Comparison of ENCODE assay signal across 8 cellular contexts in the genomic region with DNA sequence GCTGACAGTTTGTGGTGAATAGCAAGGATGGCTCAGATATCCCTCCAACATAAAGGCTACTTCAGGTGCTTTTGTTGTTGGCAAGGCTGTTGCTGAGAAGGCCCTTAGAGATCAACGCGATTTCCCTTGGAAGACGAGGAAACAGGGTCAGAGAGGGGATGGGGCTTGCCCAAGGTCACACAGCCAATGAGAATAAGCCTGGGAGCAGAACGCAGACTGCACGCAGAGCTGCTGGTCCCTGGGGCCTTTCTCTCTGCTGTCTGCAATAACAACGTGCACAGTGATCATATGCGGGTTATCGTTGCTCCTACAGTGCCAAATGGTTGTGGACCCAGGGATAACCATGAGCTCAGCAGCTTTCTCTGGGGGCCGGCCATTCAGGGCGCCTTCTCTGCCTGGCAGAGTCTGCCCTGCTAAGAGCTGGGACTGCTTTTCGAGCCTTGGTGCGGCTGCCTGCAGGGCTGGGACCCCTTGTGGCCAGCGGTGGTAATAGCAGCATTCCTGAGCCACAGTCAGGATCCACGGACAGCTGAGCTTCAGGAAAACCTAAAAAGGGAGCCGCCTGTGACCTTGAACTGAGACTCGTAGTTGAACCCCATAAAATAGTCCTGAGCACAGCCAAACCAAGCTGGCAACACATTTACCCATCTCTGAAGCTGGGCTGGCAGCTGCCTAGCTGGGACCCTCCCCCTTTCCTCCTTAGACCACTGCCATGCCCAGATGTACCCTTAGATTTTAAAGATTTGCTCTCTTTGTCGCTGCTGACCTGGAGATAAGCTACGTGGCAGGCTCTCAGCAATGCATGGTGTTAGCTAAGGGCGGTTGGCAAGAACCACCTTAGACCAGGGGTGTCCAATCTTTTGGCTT. TPM values are rescaled to one million over a fixed set of nuclear protein-coding genes. Genes with fewer than 3 reads are reported as not detected.
DNase-seq lines count a peak whose midpoint lies in the region; ATAC-seq, FAIRE-seq and TF ChIP-seq lines count a peak whose summit lies in the region.

No MANE protein-coding gene starts in this region.

- DNase-seq in AG10803 (ENCODE audit: low read depth) = peak; percentile 70
- DNase-seq in GM18507 (ENCODE audit: extremely low spot score, insufficient read length, low read depth) = peak; percentile 42
- peak; percentile 33 for DNase-seq in NCI-H460 (ENCODE audit: extremely low read depth, low read depth)
- DNase-seq in activated CD8-positive, alpha-beta memory T cell treated with anti-CD3 and anti-CD28 coated beads for 4 hours (ENCODE audit: low read depth in 2 of 2) = peak; percentile 9 to 12
- DNase-seq in epithelial cell of esophagus (ENCODE audit: low read depth) = peak; percentile 77
- peak; percentile 58 for DNase-seq in midbrain (lab: John Stamatoyannopoulos, UW)
- DNase-seq in stimulated activated CD8-positive, alpha-beta memory T cell treated with anti-CD3 and anti-CD28 coated beads, Interleukin-4, amount 100 ng/mL, for 4 hours (ENCODE audit: low read depth in 2 of 2, low spot score in 1 of 2) = peak; percentile 18 to 19

- TF ChIP-seq CTCF in AG10803 (conservative IDR thresholded peaks at IDR 0.05; ENCODE audit: low read length) (peak; percentile 93), epithelial cell of esophagus (IDR thresholded peaks at IDR 0.05; ENCODE audit: insufficient read depth, low read depth, low read length, missing control alignments) (peak; percentile 96)

- FAIRE-seq in GM18507 (lab: Jason Lieb, UNC) = peak; percentile 81

- H3K4me3 ChIP-seq in AG10803 (ENCODE audit: low read length) (no peak overlapping the region), epithelial cell of esophagus (ENCODE audit: low read length) (no peak overlapping the region)

- ATAC-seq in HG03045 (IDR thresholded peaks at IDR 0.05; ENCODE audit: unreplicated experiment) = no peak

RNA-seq across cellular contexts. Expression of gene HTR6, which starts 39.8 kb away (rescaled TPM):
- total RNA-seq in NCI-H460 (2014; rRNA removed; shearing (Covaris generic)) = 0.12 TPM in 1 of 2 replicates, not detected in the other
- polyA plus RNA-seq in NCI-H460 (2014; cell fraction: nucleus; rRNA removed) = not detected in 2 replicates

Comparison
In these comparisons a context has a peak if more than half of its experiments do, and no peak if none do; other contexts are left out.
1. DNase-seq: peak in every context shown above with its lines; median percentile 77 in epithelial cell of esophagus; 70 in AG10803; 58 in midbrain; 42 in GM18507; 33 in NCI-H460; 18 in stimulated activated CD8-positive, alpha-beta memory T cell treated with anti-CD3 and anti-CD28 coated beads, Interleukin-4, amount 100 ng/mL, for 4 hours; 10 in activated CD8-positive, alpha-beta memory T cell treated with anti-CD3 and anti-CD28 coated beads for 4 hours.